In the genomic region with DNA sequence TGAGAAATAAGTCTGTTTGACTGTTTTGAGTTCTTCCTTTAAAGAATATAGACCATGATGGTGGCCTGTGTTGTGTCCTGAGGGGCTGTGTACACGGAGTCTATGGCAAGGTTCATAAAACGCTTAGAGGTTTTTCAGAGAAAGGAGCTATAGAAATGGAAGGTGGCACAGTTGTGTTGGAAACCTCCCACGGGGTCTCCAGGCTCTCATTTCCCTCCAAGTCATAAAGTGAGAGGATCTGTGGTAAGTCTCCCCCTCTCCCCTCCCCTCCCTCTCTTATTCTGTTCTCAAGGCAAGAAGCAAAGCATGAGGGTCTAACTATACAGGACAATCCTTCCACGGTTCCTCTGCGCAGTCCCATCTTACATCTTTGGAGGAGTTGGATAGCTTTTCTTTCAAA, we compare ENCODE assay signal across 8 cellular contexts.
"Had no signal": no experiment of that assay in that cellular context is flagged by ENCODE, and none has a peak within 500 bp of the region (broad histone marks: within the 10 kb centered on the region; RNA-seq: fewer than 3 reads in every experiment).

No MANE protein-coding gene starts in this region.

- ATAC-seq: GM23338, HCT116 had no signal

- H3K4me3 ChIP-seq: GM23248, GM23338 had no signal

- DNase-seq: GM23248, GOT3, H7, H9, HCEC 1CT, HFFc6 had no signal

- H3K27ac ChIP-seq: GM23248 had no signal
